ENCODE assay signal across 12 cellular contexts in the genomic region with DNA sequence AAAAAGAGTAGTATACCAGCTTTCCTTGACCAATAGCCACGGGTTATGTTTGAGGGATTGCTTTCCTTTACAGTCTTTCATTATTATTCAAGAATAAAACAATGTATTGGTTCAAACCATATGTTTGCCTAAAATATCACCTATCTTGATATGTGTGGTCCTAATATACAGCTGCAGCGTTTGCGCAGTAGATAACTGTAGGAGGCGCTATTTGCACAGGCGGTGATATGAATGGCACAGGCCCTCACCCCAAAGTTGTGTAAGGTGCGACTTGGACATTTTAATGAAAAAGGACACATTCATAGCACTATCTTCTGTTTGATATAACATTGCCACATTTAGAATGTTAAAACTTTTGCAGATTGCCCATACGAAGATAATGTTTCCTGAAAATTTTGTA.
DNase-seq lines count a peak whose midpoint lies in the region; ATAC-seq and TF ChIP-seq lines count a peak whose summit lies in the region.
"Had no signal": no experiment of that assay in that cellular context is flagged by ENCODE, and none has a peak within 500 bp of the region (broad histone marks: within the 10 kb centered on the region; RNA-seq: fewer than 3 reads in every experiment).

No MANE protein-coding gene starts in this region.

- H3K4me1 ChIP-seq in SK-N-SH (ENCODE audit: control insufficient read depth in 1 of 2, insufficient read depth in 2 of 2, low read depth in 1 of 2, low read length in 1 of 2) (no peaks in the 10 kb centered on the region; a peak in 1 of 4 replicates), MM.1S (ENCODE audit: low read length) (no peaks in the 10 kb centered on the region), BE2C (no peaks in the 10 kb centered on the region)
- no peaks in the 10 kb centered on the region for H3K4me1 ChIP-seq in effector memory CD4-positive, alpha-beta T cell (ENCODE audit: control insufficient read depth, insufficient read depth, low read length, poor library complexity, severe bottlenecking)
- H3K4me1 ChIP-seq: transverse colon had no signal

- H3F3A ChIP-seq in SK-N-SH (replicated peaks; ENCODE audit: insufficient read depth), result no peaks in the 10 kb centered on the region
- H3F3A ChIP-seq in MM.1S (ENCODE audit: insufficient read depth, low read length), result no peaks in the 10 kb centered on the region

- H3K4me2 ChIP-seq in SK-N-SH, result no peak overlapping the region
- no peak overlapping the region for H3K4me2 ChIP-seq in MM.1S (ENCODE audit: low read depth, low read length)

- 0 out of 2 replicates have a peak, but pooled peaks cover 5% of the 10 kb centered on the region for H3K9me2 ChIP-seq in SK-N-SH
- H3K9me2 ChIP-seq in MM.1S (replicated peaks; ENCODE audit: insufficient read depth, low read length), result no peaks in the 10 kb centered on the region

- no peaks in the 10 kb centered on the region for H3K79me2 ChIP-seq in SK-N-SH (ENCODE audit: insufficient read depth)
- no peaks in the 10 kb centered on the region for H3K79me2 ChIP-seq in MM.1S (ENCODE audit: low read length)

- no peak overlapping the region for H3K4me3 Mint-ChIP-seq in type B pancreatic cell

- H3K4me3 ChIP-seq in SK-N-SH (ENCODE audit: low read depth in 2 of 2, low read length in 1 of 2) (peak overlapping the region in 1 of 2 experiments; percentile 48; a peak in 1 of 4 replicates), MM.1S (ENCODE audit: low read length) (no peak overlapping the region), BE2C (ENCODE audit: low read depth, low read length) (no peak overlapping the region)
- no peak overlapping the region for H3K4me3 ChIP-seq in effector memory CD4-positive, alpha-beta T cell (ENCODE audit: insufficient read depth, low read depth, low read length, poor library complexity, severe bottlenecking)
- H3K4me3 ChIP-seq: transverse colon had no signal

- DNase-seq in SK-N-SH (peak; percentile 4), MM.1S (peak; percentile 45), ecto neural progenitor cell (ENCODE audit: low spot score) (peak; percentile 49), type B pancreatic cell (ENCODE audit: extremely low spot score, unreplicated experiment) (no peak), BE2C (no peak), SW480 (ENCODE audit: low spot score) (no peak)
- DNase-seq in effector memory CD4-positive, alpha-beta T cell, result no peak
- DNase-seq: amygdala, foreskin melanocyte, NCI-H2171 treated with DMSO at 0.1 percent for 48 hours, transverse colon had no signal

- TF ChIP-seq EP300 in SK-N-SH (IDR thresholded peaks at IDR 0.05; ENCODE audit: borderline replicate concordance in 1 of 2, low read depth in 1 of 2, low read length in 1 of 2), result no peak

- TF ChIP-seq RAD21 in SK-N-SH (IDR thresholded peaks at IDR 0.05; ENCODE audit: low read length), result peak; percentile 44

- ATAC-seq in SK-N-SH treated with all-trans-retinoic acid at 6 μM for 48 hours, result no peak

- no peaks in the 10 kb centered on the region for H3K27me3 Mint-ChIP-seq in type B pancreatic cell

- POLR2A ChIA-PET in SK-N-SH (lab: Yijun Ruan, JAX), result no interaction called here

- CTCF ChIA-PET in SK-N-SH (lab: Yijun Ruan, JAX), result interaction anchor here (0.6 to 0.7 kb wide), 2 partner anchors 14 to 109 kb away, joined by 3 read pairs; no protein-coding TSS in a partner anchor

- H3K27ac ChIP-seq in SK-N-SH (ENCODE audit: low read depth in 2 of 2, low read length in 1 of 2), result no peak overlapping the region
- no peak overlapping the region for H3K27ac ChIP-seq in MM.1S (ENCODE audit: low read length)
- H3K27ac ChIP-seq in effector memory CD4-positive, alpha-beta T cell (ENCODE audit: insufficient read depth, low read length, poor library complexity, severe bottlenecking), result no peak overlapping the region
- H3K27ac ChIP-seq: transverse colon had no signal

- no peaks in the 10 kb centered on the region for H4K20me1 ChIP-seq in SK-N-SH (ENCODE audit: insufficient read depth)
- no peaks in the 10 kb centered on the region for H4K20me1 ChIP-seq in MM.1S (ENCODE audit: insufficient read depth, low read length)

- H3K9me3 ChIP-seq in SK-N-SH, result no peaks in the 10 kb centered on the region
- H3K9me3 ChIP-seq in MM.1S (replicated peaks; ENCODE audit: insufficient read depth, low read length), result no peaks in the 10 kb centered on the region
- no peaks in the 10 kb centered on the region for H3K9me3 ChIP-seq in BE2C
- H3K9me3 ChIP-seq in effector memory CD4-positive, alpha-beta T cell (ENCODE audit: control insufficient read depth, low read length), result no peaks in the 10 kb centered on the region
- H3K9me3 ChIP-seq: transverse colon had no signal

- WGBS in SK-N-SH (ENCODE audit: low lambda C conversion rate), result 60% methylated on average over 7 of the region's 7 CpGs

- TF ChIP-seq CTCF in SK-N-SH (IDR thresholded peaks at IDR 0.05) (peak; percentile 44), MM.1S (IDR thresholded peaks at IDR 0.05; ENCODE audit: low read length) (peak; percentile 44), type B pancreatic cell (conservative IDR thresholded peaks at IDR 0.05) (peak; percentile 66), BE2C (IDR thresholded peaks at IDR 0.05; ENCODE audit: low read depth, low read length) (no peak; the same call in 1 of the 2 replicates)

- H3K36me3 ChIP-seq in SK-N-SH (replicated peaks in 1 of 2; ENCODE audit: control insufficient read depth in 1 of 2, insufficient read depth in 2 of 2, low read length in 1 of 2) (no peaks in the 10 kb centered on the region), MM.1S (replicated peaks; ENCODE audit: insufficient read depth, low read length) (no peaks in the 10 kb centered on the region), BE2C (no peaks in the 10 kb centered on the region)
- H3K36me3 ChIP-seq in effector memory CD4-positive, alpha-beta T cell (ENCODE audit: control insufficient read depth, insufficient read depth, low read length), result no peaks in the 10 kb centered on the region
- H3K36me3 ChIP-seq: transverse colon had no signal

- H2AFZ ChIP-seq in SK-N-SH (ENCODE audit: low read depth) (no peak overlapping the region), MM.1S (ENCODE audit: low read length) (no peak overlapping the region)

- H3K27ac Mint-ChIP-seq in type B pancreatic cell, result no peak overlapping the region

- H3K27me3 ChIP-seq in SK-N-SH (ENCODE audit: insufficient read depth) (no peaks in the 10 kb centered on the region), MM.1S (replicated peaks; ENCODE audit: insufficient read depth, low read length) (no peaks in the 10 kb centered on the region), BE2C (no peaks in the 10 kb centered on the region)
- H3K27me3 ChIP-seq in effector memory CD4-positive, alpha-beta T cell (replicated peaks; ENCODE audit: control insufficient read depth, insufficient read depth, low read length, poor library complexity, severe bottlenecking), result no peaks in the 10 kb centered on the region
- H3K27me3 ChIP-seq: transverse colon had no signal

- no peaks in the 10 kb centered on the region for H3K9me3 Mint-ChIP-seq in type B pancreatic cell

- no peaks in the 10 kb centered on the region for H3K4me1 Mint-ChIP-seq in type B pancreatic cell (ENCODE audit: unreplicated experiment)

- H3K9ac ChIP-seq in SK-N-SH, result no peak overlapping the region
- no peak overlapping the region for H3K9ac ChIP-seq in MM.1S (ENCODE audit: low read length)

- no peaks in the 10 kb centered on the region for H3K36me3 Mint-ChIP-seq in type B pancreatic cell

TF ChIP-seq in SK-N-SH, 30 proteins besides CTCF, POLR2A, EP300 and RAD21:
- TF ChIP-seq RCOR1 (IDR thresholded peaks at IDR 0.05; ENCODE audit: low read length) (no peak), RFX5 (IDR thresholded peaks at IDR 0.05; ENCODE audit: low read length) (no peak)

TF ChIP-seq in SK-N-SH treated with all-trans-retinoic acid at 6 μM for 48 hours, 23 proteins besides CTCF, POLR2A, EP300 and RAD21:
- TF ChIP-seq BACH2 (CRISPR knock-in tag; IDR thresholded peaks at IDR 0.05; ENCODE audit: borderline replicate concordance) (no peak), RARB (CRISPR knock-in tag; IDR thresholded peaks at IDR 0.05) (no peak), ZFP30 (CRISPR knock-in tag; IDR thresholded peaks at IDR 0.05) (no peak), ZNF70 (CRISPR knock-in tag; IDR thresholded peaks at IDR 0.05) (no peak), ARNTL (CRISPR knock-in tag; IDR thresholded peaks at IDR 0.05; ENCODE audit: borderline replicate concordance, low read depth) (no peak), PATZ1 (CRISPR knock-in tag; IDR thresholded peaks at IDR 0.05; ENCODE audit: borderline replicate concordance) (no peak)
- TF ChIP-seq, protein P1, sequence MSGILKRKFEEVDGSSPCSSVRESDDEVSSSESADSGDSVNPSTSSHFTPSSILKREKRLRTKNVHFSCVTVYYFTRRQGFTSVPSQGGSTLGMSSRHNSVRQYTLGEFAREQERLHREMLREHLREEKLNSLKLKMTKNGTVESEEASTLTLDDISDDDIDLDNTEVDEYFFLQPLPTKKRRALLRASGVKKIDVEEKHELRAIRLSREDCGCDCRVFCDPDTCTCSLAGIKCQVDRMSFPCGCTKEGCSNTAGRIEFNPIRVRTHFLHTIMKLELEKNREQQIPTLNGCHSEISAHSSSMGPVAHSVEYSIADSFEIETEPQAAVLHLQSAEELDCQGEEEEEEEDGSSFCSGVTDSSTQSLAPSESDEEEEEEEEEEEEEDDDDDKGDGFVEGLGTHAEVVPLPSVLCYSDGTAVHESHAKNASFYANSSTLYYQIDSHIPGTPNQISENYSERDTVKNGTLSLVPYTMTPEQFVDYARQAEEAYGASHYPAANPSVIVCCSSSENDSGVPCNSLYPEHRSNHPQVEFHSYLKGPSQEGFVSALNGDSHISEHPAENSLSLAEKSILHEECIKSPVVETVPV (CRISPR knock-in tag; IDR thresholded peaks at IDR 0.05), result no peak

Comparison
In these comparisons a context has a peak if more than half of its experiments do, and no peak if none do; other contexts are left out.
1. DNase-seq: peak in SK-N-SH (single experiment), MM.1S (single experiment) and ecto neural progenitor cell (single experiment); none in type B pancreatic cell (single experiment), BE2C (single experiment), SW480 (single experiment) and effector memory CD4-positive, alpha-beta T cell (0 of 3).